In genomic region chr18:5456577-5457466, GRCh38 we compare ENCODE assay signal across 8 cellular contexts.
A peak's percentile ranks its signal among the peaks of the same experiment; 100 is the strongest.
DNase-seq lines count a peak whose midpoint lies in the region; ATAC-seq and TF ChIP-seq lines count a peak whose summit lies in the region.

No MANE protein-coding gene starts in this region.

- intact Hi-C loops in upper lobe of right lung (cut with DNase I) = no loop called here

- peak overlapping the region in 1 of 3 donors; percentile 1 for H3K4me3 ChIP-seq in liver (ENCODE audit: low read depth in 1 of 3, low read length in 3 of 3)
- no peak overlapping the region for H3K4me3 ChIP-seq in upper lobe of right lung

- ATAC-seq in GM19395 (IDR thresholded peaks at IDR 0.05; ENCODE audit: unreplicated experiment) (peak; percentile 77), upper lobe of right lung (peak; percentile 84)

- no peaks in the 10 kb centered on the region for H3K36me3 ChIP-seq in liver (ENCODE audit: control insufficient read depth in 4 of 4, insufficient read depth in 3 of 4, low read depth in 1 of 4, low read length in 3 of 4)
- no peaks in the 10 kb centered on the region for H3K36me3 ChIP-seq in upper lobe of right lung

- WGBS in liver = 44% methylated on average over 15 of the region's 15 CpGs

- DNase-seq in AG20443 (ENCODE audit: low spot score) (peak; percentile 47), NCI-H460 (ENCODE audit: extremely low read depth, low read depth) (peak; percentile 89), cerebellum (ENCODE audit: low spot score) (peak; percentile 66), upper lobe of right lung (no peak), NCI-H1048 (lab: John Stamatoyannopoulos, UW) (no peak), GM19240 (ENCODE audit: insufficient read length, low spot score) (no peak)

- H3K27ac ChIP-seq in liver (ENCODE audit: low read depth in 1 of 2, low read length in 2 of 2) (no peak overlapping the region), upper lobe of right lung (no peak overlapping the region)

- no peaks in the 10 kb centered on the region for H3K27me3 ChIP-seq in liver (ENCODE audit: control insufficient read depth in 4 of 4, insufficient read depth in 4 of 4, low read length in 3 of 4)
- H3K27me3 ChIP-seq in upper lobe of right lung = no peaks in the 10 kb centered on the region

- TF ChIP-seq RAD21 in liver (IDR thresholded peaks at IDR 0.05) = peak; percentile 47 to 62

- peak; percentile 18 for TF ChIP-seq CTCF in liver (IDR thresholded peaks at IDR 0.05; ENCODE audit: low read depth, low read length, missing input control)
- TF ChIP-seq CTCF in upper lobe of right lung (IDR thresholded peaks at IDR 0.05) = peak; percentile 38

- no peaks in the 10 kb centered on the region for H3K9me3 ChIP-seq in liver (ENCODE audit: control insufficient read depth in 4 of 4, low read length in 3 of 4)
- H3K9me3 ChIP-seq in upper lobe of right lung = no peaks in the 10 kb centered on the region

- H3K9ac ChIP-seq in liver (ENCODE audit: low read depth in 1 of 2, low read length in 2 of 2) = no peak overlapping the region

- H3K4me1 ChIP-seq in liver (ENCODE audit: control insufficient read depth in 4 of 4, insufficient read depth in 4 of 4, low read length in 3 of 4) (no peaks in the 10 kb centered on the region), upper lobe of right lung (no peaks in the 10 kb centered on the region)

TF ChIP-seq in liver, 16 proteins besides CTCF, POLR2A, EP300 and RAD21:
- TF ChIP-seq HNF4A (conservative IDR thresholded peaks at IDR 0.05) (peak in 1 of 2 donors; percentile 17), GABPA (IDR thresholded peaks at IDR 0.05 in 1 of 2, conservative IDR thresholded peaks at IDR 0.05 in 1 of 2) (no peak), RXRA (IDR thresholded peaks at IDR 0.05) (no peak)

Comparison
In these comparisons a context has a peak if more than half of its experiments do, and no peak if none do; other contexts are left out.
1. DNase-seq: peak in AG20443 (single experiment), NCI-H460 (single experiment) and cerebellum (single experiment); none in upper lobe of right lung (single experiment), NCI-H1048 (single experiment) and GM19240 (single experiment).